ENCODE assay signal across 8 cellular contexts in genomic region chr5:40386293-40386692, GRCh38.
DNase-seq lines count a peak whose midpoint lies in the region; ATAC-seq, FAIRE-seq and TF ChIP-seq lines count a peak whose summit lies in the region.

No MANE protein-coding gene starts in this region.

- CTCF ChIA-PET in mammary epithelial cell (lab: Charles Lee; ENCODE audit: low non-redundant PET), result no interaction called here

- H3K4me3 ChIP-seq in mammary epithelial cell (replicated peaks in 1 of 3; ENCODE audit: insufficient read depth in 1 of 3, low read depth in 2 of 3, low read length in 3 of 3), result no peak overlapping the region
- no peak overlapping the region for H3K4me3 ChIP-seq in breast epithelium
- no peak overlapping the region; the same call in 1 of the 2 replicates for H3K4me3 ChIP-seq in SK-N-MC
- no peak overlapping the region for H3K4me3 ChIP-seq in small intestine (ENCODE audit: low read depth in 1 of 2, low read length in 2 of 2)

- peak; percentile 26 for DNase-seq in mammary epithelial cell
- no peak for DNase-seq in breast epithelium (ENCODE audit: low spot score in 2 of 2)
- DNase-seq in SK-N-MC (ENCODE audit: low read depth, low spot score), result peak; percentile 28
- DNase-seq in small intestine, result peak; percentile 44
- DNase-seq in GM13976 (ENCODE audit: low spot score), result no peak
- no peak for DNase-seq in NCI-H510A (lab: John Stamatoyannopoulos, UW)
- DNase-seq in caudate nucleus (lab: John Stamatoyannopoulos, UW), result no peak

- no TSS peak for BruUV-seq in mammary epithelial cell (replicated peaks; lab: Mats Ljungman, UMichigan)

- FAIRE-seq in small intestine (lab: Jason Lieb, UNC), result no peak

- H2AFZ ChIP-seq in mammary epithelial cell (ENCODE audit: low read depth, low read length), result no peak overlapping the region

- H4K20me1 ChIP-seq in mammary epithelial cell (ENCODE audit: insufficient read depth, low read length), result no peaks in the 10 kb centered on the region

- no peaks in the 10 kb centered on the region for H3K27me3 ChIP-seq in mammary epithelial cell (ENCODE audit: insufficient read depth, low read length)
- H3K27me3 ChIP-seq in breast epithelium, result no peaks in the 10 kb centered on the region
- no peaks in the 10 kb centered on the region for H3K27me3 ChIP-seq in small intestine (ENCODE audit: control insufficient read depth in 2 of 2, insufficient read depth in 2 of 2, low read length in 2 of 2)

- no peaks in the 10 kb centered on the region for H3K79me2 ChIP-seq in mammary epithelial cell (ENCODE audit: insufficient read depth, low read length)

- H3K9me3 ChIP-seq in mammary epithelial cell (replicated peaks; ENCODE audit: insufficient read depth, low read length) (no peaks in the 10 kb centered on the region), breast epithelium (no peaks in the 10 kb centered on the region), SK-N-MC (ENCODE audit: low read depth, low read length) (no peaks in the 10 kb centered on the region), small intestine (ENCODE audit: control insufficient read depth, low read depth) (no peaks in the 10 kb centered on the region)

- H3K27ac ChIP-seq in mammary epithelial cell (ENCODE audit: insufficient read depth, low read depth, low read length) (no peak overlapping the region), breast epithelium (no peak overlapping the region), SK-N-MC (no peak overlapping the region), small intestine (ENCODE audit: low read depth in 1 of 2, low read length in 1 of 2) (no peak overlapping the region), caudate nucleus (ENCODE audit: low read depth, low read length) (no peak overlapping the region)

- dilution Hi-C loops in mammary epithelial cell (cut with HindIII; ENCODE audit: low sequenced_read_pairs), result loop anchor here (5.0 kb wide), 1 partner anchor 46 kb away; no protein-coding TSS in a partner anchor

- TF ChIP-seq POLR2A in breast epithelium (IDR thresholded peaks at IDR 0.05), result no peak

- WGBS in mammary epithelial cell (ENCODE audit: low coverage, missing lambda C conversion rate), result 97% methylated on average over 3 of the region's 3 CpGs
- 57 to 81% (median 69%) methylated on average over 3 of the region's 3 CpGs for WGBS in small intestine, 3 donors

- no peak for TF ChIP-seq CTCF in mammary epithelial cell (conservative IDR thresholded peaks at IDR 0.05 in 1 of 2, IDR thresholded peaks at IDR 0.05 in 1 of 2; ENCODE audit: extremely low read depth in 1 of 2, insufficient read depth in 1 of 2, low read depth in 1 of 2, low read length in 2 of 2)
- TF ChIP-seq CTCF in breast epithelium (IDR thresholded peaks at IDR 0.05), result no peak
- TF ChIP-seq CTCF in GM13976 (IDR thresholded peaks at IDR 0.05; ENCODE audit: borderline replicate concordance, control extremely low read depth, extremely low read depth, insufficient read depth, missing control alignments), result no peak

- no peak overlapping the region for H3K9ac ChIP-seq in mammary epithelial cell (ENCODE audit: insufficient read depth, low read length)
- no peak overlapping the region for H3K9ac ChIP-seq in SK-N-MC (ENCODE audit: insufficient read length)

- intact Hi-C loops in mammary epithelial cell (cut with micrococcal nuclease) (loop anchor here (10.0 kb wide), 1 partner anchor 441 kb away; no protein-coding TSS in a partner anchor), breast epithelium (cut with DNase I; ENCODE audit: low total_unique reads) (no loop called here)

- in situ Hi-C loops in mammary epithelial cell (cut with MboI; ENCODE audit: low sequenced_read_pairs in 2 of 2), result loop anchor here in 1 of 2 donors (10.0 kb wide), 1 partner anchor 289 kb away; the partner anchor contains the start of gene PTGER4
- in situ Hi-C loops in GM13976 (cut with MboI; ENCODE audit: low sequenced_read_pairs, unreplicated experiment), result no loop called here

- H3K36me3 ChIP-seq in mammary epithelial cell (ENCODE audit: insufficient read depth, low read length), result no peaks in the 10 kb centered on the region
- no peaks in the 10 kb centered on the region for H3K36me3 ChIP-seq in breast epithelium
- H3K36me3 ChIP-seq in SK-N-MC (ENCODE audit: insufficient read depth, low read length), result no peaks in the 10 kb centered on the region
- no peaks in the 10 kb centered on the region for H3K36me3 ChIP-seq in small intestine (ENCODE audit: control insufficient read depth in 2 of 2, insufficient read depth in 2 of 2, low read length in 2 of 2)

- H3K4me1 ChIP-seq in mammary epithelial cell (ENCODE audit: insufficient read depth, low read length) (peaks cover 49% of the 10 kb centered on the region), breast epithelium (no peaks in the 10 kb centered on the region), small intestine (ENCODE audit: control insufficient read depth in 2 of 2, insufficient read depth in 1 of 2, low read depth in 1 of 2, low read length in 1 of 2) (no peaks in the 10 kb centered on the region)

- peak; percentile 88 for ATAC-seq in HG03066 (IDR thresholded peaks at IDR 0.05; ENCODE audit: low read depth, unreplicated experiment)

- no peak overlapping the region for H3K4me2 ChIP-seq in mammary epithelial cell (ENCODE audit: insufficient read depth, low read depth, low read length)

Comparison
In these comparisons a context has a peak if more than half of its experiments do, and no peak if none do; other contexts are left out.
1. DNase-seq: peak in mammary epithelial cell (single experiment), SK-N-MC (single experiment) and small intestine (single experiment); none in breast epithelium (0 of 2), GM13976 (single experiment), NCI-H510A (single experiment) and caudate nucleus (0 of 61).